8 cellular contexts compared by ENCODE assay signal in the genomic region with DNA sequence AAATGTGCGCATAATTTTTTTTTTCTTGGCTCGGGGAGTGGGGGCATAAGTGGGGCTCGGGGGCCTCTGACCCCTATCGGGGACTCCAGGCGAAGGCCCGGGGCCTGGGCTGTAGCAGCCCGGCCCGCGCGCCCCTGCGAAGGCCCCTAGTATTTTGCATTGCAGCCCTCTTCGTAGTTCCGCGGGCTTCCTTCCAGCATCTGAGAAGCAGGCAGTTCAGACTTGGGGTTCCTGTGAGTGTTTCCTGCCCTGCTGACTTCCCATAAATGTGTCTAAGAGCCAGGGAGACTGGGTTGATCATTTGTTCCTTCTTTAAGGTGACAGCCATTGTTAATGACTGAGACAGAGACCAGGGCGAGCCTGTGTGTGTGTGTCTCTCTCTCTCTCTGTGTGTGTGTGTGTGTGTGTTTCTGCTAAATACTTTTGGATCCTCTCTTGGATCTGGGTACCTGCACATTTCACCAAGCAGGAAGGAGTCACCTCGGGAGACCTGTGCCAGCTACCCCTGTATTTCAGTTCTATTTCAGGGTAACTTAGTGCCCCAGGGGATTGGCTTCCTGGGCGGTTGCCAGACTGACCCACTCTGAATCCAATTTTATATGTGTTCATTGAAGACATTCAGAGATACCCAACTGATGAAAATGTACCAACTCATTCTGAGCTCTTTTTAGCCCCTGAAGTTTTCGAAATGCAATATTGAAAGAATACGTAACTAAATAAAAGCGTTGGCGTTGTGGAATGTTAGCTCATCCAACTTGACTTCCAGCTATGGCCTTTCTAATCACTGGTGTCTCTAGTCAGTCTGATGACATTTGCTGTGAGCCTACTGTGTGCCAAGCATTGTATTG. TPM values are rescaled to one million over a fixed set of nuclear protein-coding genes. Genes with fewer than 3 reads are reported as not detected.
DNase-seq lines count a peak whose midpoint lies in the region; ATAC-seq and TF ChIP-seq lines count a peak whose summit lies in the region.

No MANE protein-coding gene starts in this region.

- H3K9me3 ChIP-seq in BLaER1 (peaks cover 6% of the 10 kb centered on the region; the same call in 1 of the 2 replicates), heart right ventricle (peaks cover 0 to 27% (median 6%) of the 10 kb centered on the region in 11 donors), parathyroid adenoma (ENCODE audit: control insufficient read depth, low read length) (no peaks in the 10 kb centered on the region)

- H3K4me1 Mint-ChIP-seq in activated naive CD8-positive, alpha-beta T cell treated with anti-CD3 and anti-CD28 coated beads, Interleukin-2, amount 50 U/mL, for 24 hours = peaks cover 41% of the 10 kb centered on the region

- no peak for TF ChIP-seq CTCF in heart right ventricle (IDR thresholded peaks at IDR 0.05)
- TF ChIP-seq CTCF in parathyroid adenoma (IDR thresholded peaks at IDR 0.05) = no peak

- H3K36me3 Mint-ChIP-seq in activated naive CD8-positive, alpha-beta T cell treated with anti-CD3 and anti-CD28 coated beads, Interleukin-2, amount 50 U/mL, for 24 hours (ENCODE audit: low read depth) = no peaks in the 10 kb centered on the region

- H3K9me3 Mint-ChIP-seq in activated naive CD8-positive, alpha-beta T cell treated with anti-CD3 and anti-CD28 coated beads, Interleukin-2, amount 50 U/mL, for 24 hours = peaks cover 18% of the 10 kb centered on the region

- H2AFZ ChIP-seq in parathyroid adenoma = peak overlapping the region; percentile 85

- H3K27ac ChIP-seq in BLaER1 (peak overlapping the region; percentile 94), heart right ventricle (peak overlapping the region; percentile 86 to 98 (median 96)), parathyroid adenoma (peak overlapping the region; percentile 80)

- H3K9ac ChIP-seq in BLaER1 (peak overlapping the region; percentile 93), parathyroid adenoma (peak overlapping the region; percentile 82)

- peak overlapping the region; percentile 90 for H3K4me3 Mint-ChIP-seq in activated naive CD8-positive, alpha-beta T cell treated with anti-CD3 and anti-CD28 coated beads, Interleukin-2, amount 50 U/mL, for 24 hours

- peak; percentile 72 for DNase-seq in RKO (ENCODE audit: low spot score)
- DNase-seq in activated naive CD8-positive, alpha-beta T cell treated with anti-CD3 and anti-CD28 coated beads, Interleukin-2, amount 50 U/mL, for 24 hours = peak; percentile 25
- DNase-seq in heart right ventricle = peak; percentile 46 to 60
- no peak for DNase-seq in NCI-H226

- H3K4me1 ChIP-seq in BLaER1 = peaks cover 28% of the 10 kb centered on the region
- H3K4me1 ChIP-seq in heart right ventricle = peaks cover 0 to 48% (median 40%) of the 10 kb centered on the region in 9 donors
- peaks cover 5% of the 10 kb centered on the region for H3K4me1 ChIP-seq in parathyroid adenoma

- intact Hi-C loops in heart right ventricle (cut with DNase I) = loop anchor here in 1 of 10 donors (10.0 kb wide), 1 partner anchor 841 kb away; no protein-coding TSS in a partner anchor

- peak overlapping the region; percentile 92 for H3K4me2 ChIP-seq in BLaER1
- peak overlapping the region; percentile 81 for H3K4me2 ChIP-seq in parathyroid adenoma (ENCODE audit: low read length)

- H3K27me3 ChIP-seq in BLaER1 (no peaks in the 10 kb centered on the region), heart right ventricle (no peaks in the 10 kb centered on the region), parathyroid adenoma (ENCODE audit: control insufficient read depth, insufficient read depth, low read length) (no peaks in the 10 kb centered on the region)

- no peaks in the 10 kb centered on the region for H3K27me3 Mint-ChIP-seq in activated naive CD8-positive, alpha-beta T cell treated with anti-CD3 and anti-CD28 coated beads, Interleukin-2, amount 50 U/mL, for 24 hours

- peak overlapping the region; percentile 88 for H3K4me3 ChIP-seq in BLaER1
- peak overlapping the region; percentile 44 to 93 (median 82) for H3K4me3 ChIP-seq in heart right ventricle
- peak overlapping the region; percentile 65 for H3K4me3 ChIP-seq in parathyroid adenoma (ENCODE audit: low read depth, low read length)

- WGBS in heart right ventricle, 2 donors = 13 to 14% methylated on average over 21 of the region's 21 CpGs

- H3K36me3 ChIP-seq in BLaER1 = 0 out of 2 replicates have a peak, but pooled peaks cover under 1% of the 10 kb centered on the region
- H3K36me3 ChIP-seq in heart right ventricle = no peaks in the 10 kb centered on the region
- no peaks in the 10 kb centered on the region for H3K36me3 ChIP-seq in parathyroid adenoma (ENCODE audit: control insufficient read depth, insufficient read depth, low read length)

- H4K20me1 ChIP-seq in BLaER1 = no peaks in the 10 kb centered on the region

- peak overlapping the region; percentile 79 for H3K27ac Mint-ChIP-seq in activated naive CD8-positive, alpha-beta T cell treated with anti-CD3 and anti-CD28 coated beads, Interleukin-2, amount 50 U/mL, for 24 hours

- peaks cover 8% of the 10 kb centered on the region for H3K79me2 ChIP-seq in parathyroid adenoma

- ATAC-seq in GM18868 (IDR thresholded peaks at IDR 0.05; ENCODE audit: unreplicated experiment) = peak; percentile 46
- peak; percentile 65 for ATAC-seq in HG03045 (IDR thresholded peaks at IDR 0.05; ENCODE audit: unreplicated experiment)
- ATAC-seq in activated naive CD8-positive, alpha-beta T cell treated with anti-CD3 and anti-CD28 coated beads, Interleukin-2, amount 50 U/mL, for 24 hours = peak; percentile 44
- ATAC-seq in heart right ventricle = peak; percentile 42 to 69 (median 61)

RNA-seq across cellular contexts. Expression of gene MSRB2, which starts 0.8 kb away (rescaled TPM):
- total RNA-seq in heart right ventricle = 100 to 1,000 TPM; 151 to 199 (median 175) TPM
- 100 to 1,000 TPM in 1 of 2 donors, 10 to 100 TPM in 1; 57.1 to 230 TPM for polyA plus RNA-seq in heart right ventricle
